In genomic region chr7:38916396-38916795, GRCh38 we compare ENCODE assay signal across 6 cellular contexts.
"Had no signal": no experiment of that assay in that cellular context is flagged by ENCODE, and none has a peak within 500 bp of the region (broad histone marks: within the 10 kb centered on the region; RNA-seq: fewer than 3 reads in every experiment).

No MANE protein-coding gene starts in this region.

- H3K4me3 ChIP-seq: K562 had no signal

- H3K4me3 Mint-ChIP-seq: IgD-negative memory B cell had no signal

- H3K27ac ChIP-seq: HL-60 had no signal

- H3K4me1 Mint-ChIP-seq: IgD-negative memory B cell had no signal

- H3K9me3 Mint-ChIP-seq: IgD-negative memory B cell had no signal

- DNase-seq: IMR-90, KBM-7 had no signal

- H3K27ac Mint-ChIP-seq: IgD-negative memory B cell had no signal

- ATAC-seq: HepG2, K562 had no signal
